22 cellular contexts compared by ENCODE assay signal in genomic region chr16:54288592-54289241, GRCh38. TPM values are rescaled to one million over a fixed set of nuclear protein-coding genes. Genes with fewer than 3 reads are reported as not detected.
A peak's percentile ranks its signal among the peaks of the same experiment; 100 is the strongest.
DNase-seq lines count a peak whose midpoint lies in the region; ATAC-seq, FAIRE-seq and TF ChIP-seq lines count a peak whose summit lies in the region.
"Had no signal": no experiment of that assay in that cellular context is flagged by ENCODE, and none has a peak within 500 bp of the region (broad histone marks: within the 10 kb centered on the region; RNA-seq: fewer than 3 reads in every experiment).

No MANE protein-coding gene starts in this region.

- H3K27ac ChIP-seq in 22Rv1, result peak overlapping the region; percentile 99; the same call in 1 of the 2 replicates
- H3K27ac ChIP-seq in astrocyte (ENCODE audit: low read depth, low read length), result no peak overlapping the region
- H3K27ac ChIP-seq in kidney (ENCODE audit: low read depth in 2 of 2, low read length in 2 of 2), result no peak overlapping the region
- H3K27ac ChIP-seq in pancreas, result no peak overlapping the region
- H3K27ac ChIP-seq: colonic mucosa, skin epidermis had no signal

- no peaks in the 10 kb centered on the region for H3K9me3 ChIP-seq in ES-I3 (ENCODE audit: control insufficient read depth, insufficient read depth, low read length)
- no peaks in the 10 kb centered on the region for H3K9me3 ChIP-seq in astrocyte (ENCODE audit: insufficient read depth, low read depth, low read length)
- no peaks in the 10 kb centered on the region for H3K9me3 ChIP-seq in kidney (ENCODE audit: control insufficient read depth in 1 of 2, low read length in 2 of 2)
- no peaks in the 10 kb centered on the region for H3K9me3 ChIP-seq in pancreas
- H3K9me3 ChIP-seq: colonic mucosa had no signal

- WGBS in pancreas, 2 donors, result 11 to 25% methylated on average over 31 to 37 of the region's 37 CpGs

- TF ChIP-seq CTCF in 22Rv1 (IDR thresholded peaks at IDR 0.05), result no peak
- TF ChIP-seq CTCF in astrocyte (IDR thresholded peaks at IDR 0.05; ENCODE audit: insufficient read depth, low read depth, low read length), result no peak
- no peak for TF ChIP-seq CTCF in kidney (IDR thresholded peaks at IDR 0.05; ENCODE audit: borderline replicate concordance, extremely low read depth, insufficient read depth)
- TF ChIP-seq CTCF in GM20000 (IDR thresholded peaks at IDR 0.05; ENCODE audit: extremely low read depth, missing control alignments), result no peak
- TF ChIP-seq CTCF in pancreas (IDR thresholded peaks at IDR 0.05), result no peak

- H3K4me1 ChIP-seq in ES-I3 (ENCODE audit: insufficient read depth, low read length) (no peaks in the 10 kb centered on the region), astrocyte (ENCODE audit: insufficient read depth, low read length) (peaks cover 9% of the 10 kb centered on the region), kidney (ENCODE audit: control insufficient read depth in 1 of 2, insufficient read depth in 1 of 2, low read depth in 1 of 2, low read length in 2 of 2) (peaks cover 0 to 6% of the 10 kb centered on the region in 2 donors), pancreas (peaks cover 0 to 3% (median 0%) of the 10 kb centered on the region in 3 donors)
- H3K4me1 ChIP-seq: colonic mucosa had no signal

- H3K4me2 ChIP-seq in astrocyte (ENCODE audit: low read length), result no peak overlapping the region

- H3K9ac ChIP-seq in ES-I3 (ENCODE audit: low read depth, low read length), result peak overlapping the region; percentile 56; the same call in 1 of the 2 replicates
- no peak overlapping the region for H3K9ac ChIP-seq in astrocyte (ENCODE audit: low read length)
- H3K9ac ChIP-seq in kidney (ENCODE audit: low read length in 2 of 2), result no peak overlapping the region

- ATAC-seq in pancreas, result no peak
- ATAC-seq: Right ventricle myocardium inferior had no signal

- no peak overlapping the region for H2AFZ ChIP-seq in astrocyte (ENCODE audit: low read depth, low read length)

- H3K4me3 ChIP-seq in astrocyte (ENCODE audit: insufficient read depth, low read depth, low read length), result no peak overlapping the region
- no peak overlapping the region for H3K4me3 ChIP-seq in kidney (ENCODE audit: low read length in 2 of 2)
- H3K4me3 ChIP-seq in pancreas, result no peak overlapping the region
- H3K4me3 ChIP-seq: colonic mucosa had no signal

- intact Hi-C loops in kidney (cut with DNase I), result no loop called here
- intact Hi-C loops in pancreas (cut with DNase I), result loop anchor here in 2 of 3 donors (10.0 kb wide), 2 partner anchors 646 to 656 kb away; partner anchors contain the start of gene IRX5 (in 1 of the 2)

- no peaks in the 10 kb centered on the region for H3K4me1 Mint-ChIP-seq in astrocyte (ENCODE audit: low read depth, unreplicated experiment)

- peaks cover 36% of the 10 kb centered on the region for H3K27me3 ChIP-seq in astrocyte (ENCODE audit: insufficient read depth, low read length)
- H3K27me3 ChIP-seq in pancreas, result peaks cover 0 to 45% (median 2%) of the 10 kb centered on the region in 4 donors

- peaks cover 63% of the 10 kb centered on the region for H3K27me3 Mint-ChIP-seq in astrocyte (ENCODE audit: low read depth, unreplicated experiment)

- FAIRE-seq in astrocyte (lab: Jason Lieb, UNC), result no peak
- FAIRE-seq in kidney (lab: Jason Lieb, UNC), result no peak
- FAIRE-seq in pancreas (lab: Jason Lieb, UNC), result no peak
- FAIRE-seq: endometrium, TTC549 had no signal

- H3K36me3 ChIP-seq in ES-I3 (ENCODE audit: insufficient read depth, low read length) (no peaks in the 10 kb centered on the region), astrocyte (ENCODE audit: insufficient read depth, low read length) (no peaks in the 10 kb centered on the region), kidney (ENCODE audit: control insufficient read depth in 1 of 2, insufficient read depth in 2 of 2, low read length in 2 of 2) (no peaks in the 10 kb centered on the region), pancreas (no peaks in the 10 kb centered on the region)
- H3K36me3 ChIP-seq: colonic mucosa had no signal

- H3K27ac Mint-ChIP-seq in astrocyte (ENCODE audit: unreplicated experiment), result peak overlapping the region; percentile 77
- H3K27ac Mint-ChIP-seq: CD4-positive, alpha-beta T cell; immature natural killer cell had no signal

- peaks cover 18% of the 10 kb centered on the region for H3K79me2 ChIP-seq in astrocyte (ENCODE audit: insufficient read depth, low read length)

- no peak overlapping the region for H3K4me3 Mint-ChIP-seq in astrocyte (ENCODE audit: unreplicated experiment)
- H3K4me3 Mint-ChIP-seq: CD4-positive, alpha-beta T cell had no signal

- H3K36me3 Mint-ChIP-seq in astrocyte (ENCODE audit: low read depth, unreplicated experiment), result no peaks in the 10 kb centered on the region

- DNase-seq in astrocyte (ENCODE audit: low read depth) (no peak), kidney (peak; percentile 66), GM20000 (ENCODE audit: low spot score) (no peak), retina (no peak), pancreas (no peak), DMS79 treated with DMSO at 0.1 percent for 48 hours (lab: John Stamatoyannopoulos, UW) (no peak)
- DNase-seq: activated CD8-positive, alpha-beta memory T cell treated with anti-CD3 and anti-CD28 coated beads, Interleukin-2, amount 50 U/mL, for 4 hours; CD4-positive, alpha-beta T cell; colonic mucosa; DMS153; immature natural killer cell; NCI-H2029 treated with DMSO at 0.1 percent for 48 hours; NCI-H345; OCI-M1; stimulated activated CD4-positive, alpha-beta T cell treated with anti-CD3 and anti-CD28 coated beads, Interleukin-2, amount 100 ng/mL, for 24 hours; stimulated activated naive CD4-positive, alpha-beta T cell treated with Interleukin-2 at 50 U/mL for 16 hours had no signal

- peaks cover 22% of the 10 kb centered on the region for H3K9me3 Mint-ChIP-seq in astrocyte (ENCODE audit: unreplicated experiment)
- H3K9me3 Mint-ChIP-seq: CD4-positive, alpha-beta T cell had no signal

- peaks cover 9% of the 10 kb centered on the region for H4K20me1 ChIP-seq in astrocyte (ENCODE audit: insufficient read depth, low read length)

RNA-seq across cellular contexts. Expression of gene IRX3, which starts 2.1 kb away (rescaled TPM):
- total RNA-seq in astrocyte, result 0.72 and 0.75 TPM in 2 replicates
- 37.9 TPM for total RNA-seq in kidney
- 13.5 TPM for polyA plus RNA-seq in kidney (ENCODE audit: insufficient read depth, low read depth, low replicate concordance)
- total RNA-seq in pancreas, result 1 to 10 TPM; 1.6 to 4.0 (median 2.0) TPM
- polyA plus RNA-seq in pancreas, result 1 to 10 TPM in 1 of 2 donors, under 1 TPM in 1; 0.87 to 3.5 TPM
- total RNA-seq: CD4-positive, alpha-beta T cell had no signal
- polyA plus RNA-seq: immature natural killer cell had no signal
